Comparison of ENCODE assay signal across 1 cellular context in the genomic region with DNA sequence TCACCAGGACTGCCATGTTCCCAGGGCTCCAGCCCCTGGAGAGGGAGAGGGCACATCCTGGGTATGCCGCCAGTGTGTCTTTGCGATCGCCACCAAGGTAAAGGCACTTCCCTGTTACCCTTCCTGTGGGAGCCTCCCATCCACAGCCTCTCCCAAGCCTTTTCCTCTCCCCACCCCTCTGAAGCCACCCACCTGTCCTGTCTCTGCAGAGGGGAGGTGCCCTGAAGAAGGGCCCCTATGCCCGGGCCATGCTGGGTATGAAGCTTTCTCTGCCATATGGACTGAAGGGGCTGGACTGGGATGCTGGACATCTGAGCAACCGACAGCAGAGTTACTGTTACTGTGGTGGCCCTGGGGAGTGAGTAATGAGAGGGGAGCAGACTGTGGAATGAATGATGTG.
TF ChIP-seq lines count a peak whose summit lies in the region.

No MANE protein-coding gene starts in this region.

TF ChIP-seq in K562, 482 proteins besides CTCF, POLR2A, EP300 and RAD21:
- TF ChIP-seq POLR2AphosphoS2 (IDR thresholded peaks at IDR 0.05; ENCODE audit: low read length) (peak; percentile 61; the same call in 1 of the 2 replicates), GABPB1 (CRISPR knock-in tag; IDR thresholded peaks at IDR 0.05) (0 out of 2 replicates have a peak, but pooled peaks have one; percentile 20), MTA3 (IDR thresholded peaks at IDR 0.05; ENCODE audit: borderline replicate concordance) (no peak), POLR2G (IDR thresholded peaks at IDR 0.05; ENCODE audit: low read depth, low read length) (0 out of 2 replicates have a peak, but pooled peaks have one; percentile 13)
